ENCODE assay signal across 16 cellular contexts in genomic region chr2:240688563-240688919, GRCh38. TPM values are rescaled to one million over a fixed set of nuclear protein-coding genes. Genes with fewer than 3 reads are reported as not detected.
"Had no signal": no experiment of that assay in that cellular context is flagged by ENCODE, and none has a peak within 500 bp of the region (broad histone marks: within the 10 kb centered on the region; RNA-seq: fewer than 3 reads in every experiment).

No MANE protein-coding gene starts in this region.

- DNase-seq: activated CD4-positive, alpha-beta T cell treated with anti-CD3 and anti-CD28 coated beads, Interleukin-2, amount 50 U/mL, for 4 hours; activated naive CD4-positive, alpha-beta T cell treated with anti-CD3 and anti-CD28 coated beads, Interleukin-2, amount 10 ng/mL, durations not matched to agents 7 days and 5 days; hippocampal formation; midbrain; naive thymus-derived CD4-positive, alpha-beta T cell; sigmoid colon; stimulated activated CD4-positive, alpha-beta T cell treated with anti-CD3 and anti-CD28 coated beads, Interleukin-12 subunit alpha, Interleukin-12 subunit beta, amount 100 ng/mL, for 4 hours; stimulated activated naive CD4-positive, alpha-beta T cell treated with Interleukin-2 at 50 U/mL for 16 hours had no signal

- H3K4me3 ChIP-seq: lung, psoas muscle, sigmoid colon had no signal

- H3K27ac ChIP-seq: neutrophil, psoas muscle, sigmoid colon had no signal

- H3K36me3 ChIP-seq: neutrophil, sigmoid colon had no signal

- ATAC-seq: naive thymus-derived CD4-positive, alpha-beta T cell; psoas muscle; SK-N-SH treated with all-trans-retinoic acid at 6 μM for 48 hours had no signal

- H3K9me3 ChIP-seq: neutrophil, psoas muscle, sigmoid colon had no signal

- H3K4me1 ChIP-seq: psoas muscle, sigmoid colon had no signal

RNA-seq across cellular contexts. Expression of gene AQP12A, which starts 3.1 kb away (rescaled TPM):
- total RNA-seq: activated T-helper 1 cell treated with anti-CD3 and anti-CD28 coated beads, Interleukin-12 subunit alpha, Interleukin-12 subunit beta, Interleukin-2, Interleukin-4 antibody, amounts not matched to agents 30 ng/mL and 10 ng/mL and 1 ng/mL, durations not matched to agents 14 hours and 24 hours and 36 hours; epithelial cell of proximal tubule; lung; naive thymus-derived CD4-positive, alpha-beta T cell; psoas muscle; sigmoid colon; temporal lobe; ureter had no signal
- polyA plus RNA-seq: lung; naive thymus-derived CD4-positive, alpha-beta T cell; psoas muscle had no signal

RNA-seq across cellular contexts. Expression of gene AQP12B, which starts 5.9 kb away (rescaled TPM):
- total RNA-seq: activated T-helper 1 cell treated with anti-CD3 and anti-CD28 coated beads, Interleukin-12 subunit alpha, Interleukin-12 subunit beta, Interleukin-2, Interleukin-4 antibody, amounts not matched to agents 30 ng/mL and 10 ng/mL and 1 ng/mL, durations not matched to agents 14 hours and 24 hours and 36 hours; epithelial cell of proximal tubule; naive thymus-derived CD4-positive, alpha-beta T cell; psoas muscle; sigmoid colon; temporal lobe; ureter had no signal
- polyA plus RNA-seq: lung; naive thymus-derived CD4-positive, alpha-beta T cell; psoas muscle had no signal
